ENCODE assay signal across 11 cellular contexts in the genomic region with DNA sequence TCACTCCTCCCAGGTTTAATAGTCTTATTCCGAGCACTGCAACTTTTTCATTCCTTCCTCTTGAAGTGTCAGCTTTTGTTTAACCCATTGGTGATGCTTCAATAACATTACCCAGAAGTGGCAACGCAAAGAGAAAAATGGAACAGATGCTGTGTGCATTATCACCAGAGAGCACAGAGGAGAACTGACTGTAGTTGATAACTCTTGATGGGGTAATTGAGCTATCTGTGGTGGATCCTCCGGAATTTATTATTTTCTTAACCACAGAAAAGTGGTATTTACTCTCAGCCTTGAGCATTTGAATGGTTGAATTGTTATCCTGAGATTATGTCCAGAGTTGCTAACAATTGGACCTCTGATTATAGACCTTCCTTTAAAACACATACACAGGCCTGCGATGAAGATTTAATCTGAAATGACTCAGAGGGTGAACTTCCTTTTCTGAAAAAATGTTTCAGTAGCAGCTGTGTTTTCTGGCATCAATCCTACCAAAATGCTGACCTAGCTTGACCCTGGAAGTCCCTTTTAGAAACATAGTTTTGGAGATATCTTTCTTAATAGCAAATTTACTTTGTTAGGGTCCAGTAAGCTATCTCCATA.
A peak's percentile ranks its signal among the peaks of the same experiment; 100 is the strongest.
DNase-seq lines count a peak whose midpoint lies in the region; TF ChIP-seq lines count a peak whose summit lies in the region.
"Had no signal": no experiment of that assay in that cellular context is flagged by ENCODE, and none has a peak within 500 bp of the region (broad histone marks: within the 10 kb centered on the region; RNA-seq: fewer than 3 reads in every experiment).

No MANE protein-coding gene starts in this region.

- H3K27ac ChIP-seq in KMS-11: peak overlapping the region; percentile 44; the same call in 1 of the 2 replicates

- no peak overlapping the region for H3K9ac ChIP-seq in KMS-11

- no peak overlapping the region for H3K4me3 ChIP-seq in KMS-11 (IDR thresholded peaks at IDR 0.05; ENCODE audit: insufficient read depth, low read depth, low read length)
- no peak overlapping the region for H3K4me3 ChIP-seq in skeletal muscle cell (ENCODE audit: low read depth, low read length)
- H3K4me3 ChIP-seq: mucosa of descending colon had no signal

- H3K27me3 ChIP-seq in KMS-11 (ENCODE audit: insufficient read depth, low read depth): no peaks in the 10 kb centered on the region

- peak overlapping the region; percentile 44; the same call in 1 of the 2 replicates for H3K4me2 ChIP-seq in KMS-11

- no peaks in the 10 kb centered on the region for H3K36me3 ChIP-seq in KMS-11 (ENCODE audit: insufficient read depth)

- no peak for TF ChIP-seq CTCF in KMS-11 (conservative IDR thresholded peaks at IDR 0.05; ENCODE audit: low read depth, low read length)

- H3K79me2 ChIP-seq in KMS-11 (ENCODE audit: insufficient read depth, low read depth): no peaks in the 10 kb centered on the region

- DNase-seq in amniotic epithelial cell (ENCODE audit: low read depth) (peak; percentile 71), glomerular visceral epithelial cell (ENCODE audit: extremely low spot score) (peak; percentile 63), skeletal muscle cell (ENCODE audit: low read depth) (peak; percentile 25), NCI-H1417 treated with DMSO at 0.1 percent for 48 hours (lab: John Stamatoyannopoulos, UW) (no peak), NCI-H345 treated with DMSO at 0.1 percent for 48 hours (lab: John Stamatoyannopoulos, UW; ENCODE audit: unreplicated experiment) (no peak)
- no peak for DNase-seq in stimulated activated naive CD4-positive, alpha-beta T cell (lab: John Stamatoyannopoulos, UW)
- DNase-seq: activated CD4-positive, alpha-beta T cell treated with anti-CD3 and anti-CD28 coated beads, Interleukin-2, amount 50 U/mL, for 48 hours; HCEC 1CT; NCI-H526 treated with DMSO at 0.1 percent for 48 hours had no signal

- peaks cover 26% of the 10 kb centered on the region for H3K4me1 ChIP-seq in KMS-11 (ENCODE audit: low read depth, poor library complexity, severe bottlenecking)

- H4K20me1 ChIP-seq in KMS-11 (ENCODE audit: insufficient read depth): no peaks in the 10 kb centered on the region

- H2AFZ ChIP-seq in KMS-11 (ENCODE audit: low read depth): 0 out of 2 replicates have a peak overlapping the region, but pooled peaks have one; percentile 28

Comparison
In these comparisons a context has a peak if more than half of its experiments do, and no peak if none do; other contexts are left out.
1. DNase-seq: peak in amniotic epithelial cell (single experiment), glomerular visceral epithelial cell (single experiment) and skeletal muscle cell (single experiment); none in NCI-H1417 treated with DMSO at 0.1 percent for 48 hours (single experiment), stimulated activated naive CD4-positive, alpha-beta T cell (0 of 6) and NCI-H345 treated with DMSO at 0.1 percent for 48 hours (single experiment).